8 cellular contexts compared by ENCODE assay signal in the genomic region with DNA sequence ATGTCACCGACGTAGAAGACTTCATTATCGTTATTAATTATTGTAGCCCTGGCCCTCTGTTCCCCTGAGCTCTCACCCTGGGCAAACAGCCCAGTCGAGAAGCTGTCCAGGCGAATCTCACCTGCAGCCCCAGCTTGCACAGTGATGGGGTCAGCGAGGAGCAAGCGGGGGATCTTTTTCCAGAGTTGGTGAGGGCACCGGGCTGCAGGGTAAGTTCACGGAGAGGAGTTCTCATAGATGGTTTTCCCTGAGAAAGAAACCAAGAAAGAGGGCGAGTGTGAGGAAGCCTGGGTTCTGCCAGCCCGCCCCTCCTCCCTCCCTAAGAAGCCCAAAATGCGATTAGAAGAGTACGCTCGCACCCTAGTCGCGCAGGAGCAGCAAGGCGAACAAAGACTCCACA. TPM values are rescaled to one million over a fixed set of nuclear protein-coding genes. Genes with fewer than 3 reads are reported as not detected.
A peak's percentile ranks its signal among the peaks of the same experiment; 100 is the strongest.
DNase-seq lines count a peak whose midpoint lies in the region; ATAC-seq and TF ChIP-seq lines count a peak whose summit lies in the region.

No MANE protein-coding gene starts in this region.

- H3K9ac ChIP-seq in OCI-LY1 (ENCODE audit: low read length) = peak overlapping the region; percentile 88

- H3F3A ChIP-seq in OCI-LY1 (ENCODE audit: insufficient read depth, low read length) = no peaks in the 10 kb centered on the region

- peaks cover 19% of the 10 kb centered on the region for H3K4me1 ChIP-seq in OCI-LY1 (ENCODE audit: insufficient read depth, low read length, severe bottlenecking)
- peaks cover 13 to 20% (median 16%) of the 10 kb centered on the region in 4 donors for H3K4me1 ChIP-seq in esophagus muscularis mucosa
- peaks cover 2 to 19% (median 14%) of the 10 kb centered on the region in 4 donors for H3K4me1 ChIP-seq in sigmoid colon

- no peaks in the 10 kb centered on the region for H3K9me3 ChIP-seq in OCI-LY1 (ENCODE audit: low read length)
- H3K9me3 ChIP-seq in esophagus muscularis mucosa = no peaks in the 10 kb centered on the region
- no peaks in the 10 kb centered on the region for H3K9me3 ChIP-seq in sigmoid colon

- no peak for TF ChIP-seq POLR2A in esophagus muscularis mucosa (IDR thresholded peaks at IDR 0.05; ENCODE audit: low read depth)
- TF ChIP-seq POLR2A in sigmoid colon (IDR thresholded peaks at IDR 0.05) = no peak

- peak; percentile 33 for DNase-seq in NCI-H1092 treated with DMSO at 0.1 percent for 48 hours (lab: John Stamatoyannopoulos, UW)
- no peak for DNase-seq in NCI-H1092 (lab: John Stamatoyannopoulos, UW)
- no peak for DNase-seq in esophagus muscularis mucosa (ENCODE audit: extremely low spot score)
- no peak for DNase-seq in sigmoid colon
- DNase-seq in SW480 (ENCODE audit: low spot score) = no peak
- DNase-seq in stimulated activated naive CD4-positive, alpha-beta T cell (lab: John Stamatoyannopoulos, UW) = no peak

- H3K79me2 ChIP-seq in OCI-LY1 (ENCODE audit: insufficient read depth, low read length) = peaks cover 14% of the 10 kb centered on the region

- peak overlapping the region; percentile 97 for H3K4me2 ChIP-seq in OCI-LY1 (ENCODE audit: low read length)

- no peak for ATAC-seq in HG03025 (IDR thresholded peaks at IDR 0.05; ENCODE audit: low FRiP score, unreplicated experiment)

- 6% methylated on average over 13 of the region's 17 CpGs for WGBS in esophagus muscularis mucosa
- WGBS in sigmoid colon, 2 donors = 2 to 7% methylated on average over 17 of the region's 17 CpGs

- no peaks in the 10 kb centered on the region for H3K9me2 ChIP-seq in OCI-LY1 (ENCODE audit: low read depth, low read length)

- H2AFZ ChIP-seq in OCI-LY1 (ENCODE audit: low read length) = no peak overlapping the region

- H3K27me3 ChIP-seq in OCI-LY1 (ENCODE audit: insufficient read depth, low read length) (no peaks in the 10 kb centered on the region), esophagus muscularis mucosa (no peaks in the 10 kb centered on the region), sigmoid colon (no peaks in the 10 kb centered on the region)

- peak overlapping the region; percentile 84 for H3K4me3 ChIP-seq in OCI-LY1 (ENCODE audit: low read depth, low read length, poor library complexity, severe bottlenecking)
- peak overlapping the region; percentile 63 to 73 (median 66) for H3K4me3 ChIP-seq in esophagus muscularis mucosa
- peak overlapping the region; percentile 52 to 63 (median 55) for H3K4me3 ChIP-seq in sigmoid colon

- TF ChIP-seq CTCF in OCI-LY1 (IDR thresholded peaks at IDR 0.05; ENCODE audit: low read length) (no peak), esophagus muscularis mucosa (IDR thresholded peaks at IDR 0.05) (no peak), sigmoid colon (IDR thresholded peaks at IDR 0.05) (no peak)

- no peaks in the 10 kb centered on the region for H4K20me1 ChIP-seq in OCI-LY1 (ENCODE audit: insufficient read depth, low read length)

- H3K27ac ChIP-seq in OCI-LY1 (ENCODE audit: low read depth, low read length, poor library complexity, severe bottlenecking) (peak overlapping the region; percentile 70), esophagus muscularis mucosa (replicated peaks in 1 of 4) (peak overlapping the region; percentile 94 to 95 (median 94)), sigmoid colon (peak overlapping the region; percentile 85 to 92 (median 89))

- intact Hi-C loops in esophagus muscularis mucosa (cut with DNase I) (loop anchor here (5.0 kb wide), 1 partner anchor 46 kb away; a partner anchor contains a TSS), sigmoid colon (cut with DNase I) (loop anchor here (2.0 to 5.0 kb wide), 2 partner anchors 28 to 46 kb away; a partner anchor contains a TSS)

- TF ChIP-seq EP300 in esophagus muscularis mucosa (IDR thresholded peaks at IDR 0.05) (no peak), sigmoid colon (IDR thresholded peaks at IDR 0.05) (no peak)

- H3K36me3 ChIP-seq in OCI-LY1 (ENCODE audit: insufficient read depth, low read length) = peaks cover 24% of the 10 kb centered on the region
- no peaks in the 10 kb centered on the region for H3K36me3 ChIP-seq in esophagus muscularis mucosa
- no peaks in the 10 kb centered on the region for H3K36me3 ChIP-seq in sigmoid colon

RNA-seq across cellular contexts. Expression of a gene that starts 0.4 kb away (rescaled TPM):
- total RNA-seq in esophagus muscularis mucosa (1 to 10 TPM in 1 of 4 donors, under 1 TPM in 3; 0.83 to 1.7 (median 0.97) TPM), sigmoid colon (1 to 10 TPM in 3 of 4 donors, under 1 TPM in 1; 0.33 to 3.9 (median 1.6) TPM)
- 10 to 100 TPM in 2 of 3 donors, 1 to 10 TPM in 1; 6.6 to 35.2 (median 12.9) TPM for polyA plus RNA-seq in sigmoid colon

RNA-seq across cellular contexts. Expression of a gene that starts 15.6 kb away (rescaled TPM):
- total RNA-seq in esophagus muscularis mucosa = 1 to 10 TPM; 2.3 to 4.2 (median 4.1) TPM
- 1 to 10 TPM; 1.5 to 6.9 (median 3.4) TPM for total RNA-seq in sigmoid colon
- 1 to 10 TPM in 1 of 3 donors, under 1 TPM in 1, not detected in 1; 0.23 to 6.8 TPM for polyA plus RNA-seq in sigmoid colon

RNA-seq across cellular contexts. Expression of a gene that starts 21.7 kb away (rescaled TPM):
- total RNA-seq in esophagus muscularis mucosa (10 to 100 TPM; 21.6 to 49.5 (median 27.5) TPM), sigmoid colon (10 to 100 TPM; 10.2 to 30.0 (median 24.9) TPM)
- 10 to 100 TPM; 28.8 to 43.3 (median 38.4) TPM for polyA plus RNA-seq in sigmoid colon

RNA-seq across cellular contexts. Expression of a gene that starts 27.1 kb away (rescaled TPM):
- total RNA-seq in esophagus muscularis mucosa = 10 to 100 TPM; 41.9 to 55.5 (median 47.2) TPM
- total RNA-seq in sigmoid colon = 10 to 100 TPM; 17.2 to 42.5 (median 36.7) TPM
- 10 to 100 TPM; 19.2 to 66.3 (median 27.0) TPM for polyA plus RNA-seq in sigmoid colon

RNA-seq across cellular contexts. Expression of a gene that starts 46.0 kb away (rescaled TPM):
- total RNA-seq in esophagus muscularis mucosa (10 to 100 TPM; 16.1 to 36.3 (median 23.2) TPM), sigmoid colon (10 to 100 TPM; 20.7 to 25.8 (median 23.6) TPM)
- 10 to 100 TPM; 23.4 to 35.8 (median 31.2) TPM for polyA plus RNA-seq in sigmoid colon
